ENCODE assay signal across 32 cellular contexts in genomic region chr5:89388872-89389271, GRCh38.
"Had no signal": no experiment of that assay in that cellular context is flagged by ENCODE, and none has a peak within 500 bp of the region (broad histone marks: within the 10 kb centered on the region; RNA-seq: fewer than 3 reads in every experiment).

No MANE protein-coding gene starts in this region.

- H3K9me3 Mint-ChIP-seq: activated CD4-positive, alpha-beta memory T cell treated with anti-CD3 and anti-CD28 coated beads, Interleukin-2, amount 10 ng/mL, durations not matched to agents 7 days and 5 days; activated naive CD4-positive, alpha-beta T cell treated with anti-CD3 and anti-CD28 coated beads, Interleukin-2, amount 10 ng/mL, durations not matched to agents 7 days and 5 days; activated naive CD8-positive, alpha-beta T cell treated with anti-CD3 and anti-CD28 coated beads, Interleukin-2, amount 50 U/mL, for 24 hours had no signal

- H3K27me3 Mint-ChIP-seq: activated CD4-positive, alpha-beta memory T cell treated with anti-CD3 and anti-CD28 coated beads, Interleukin-2, amount 10 ng/mL, durations not matched to agents 7 days and 5 days; activated CD8-positive, alpha-beta memory T cell treated with anti-CD3 and anti-CD28 coated beads, Interleukin-2, amount 10 ng/mL, durations not matched to agents 7 days and 5 days; activated naive CD4-positive, alpha-beta T cell treated with anti-CD3 and anti-CD28 coated beads, Interleukin-2, amount 10 ng/mL, durations not matched to agents 7 days and 5 days; activated naive CD8-positive, alpha-beta T cell; activated naive CD8-positive, alpha-beta T cell treated with anti-CD3 and anti-CD28 coated beads, Interleukin-2, amount 50 U/mL, for 24 hours; central memory CD8-positive, alpha-beta T cell had no signal

- H3K4me3 ChIP-seq: MG63, SJCRH30, SK-N-MC had no signal

- H3K27me3 ChIP-seq: brain microvascular endothelial cell, MG63, SJCRH30 had no signal

- H3K9me3 ChIP-seq: MG63, SJCRH30 had no signal

- H3K36me3 Mint-ChIP-seq: activated CD8-positive, alpha-beta memory T cell treated with anti-CD3 and anti-CD28 coated beads, Interleukin-2, amount 10 ng/mL, durations not matched to agents 7 days and 5 days; activated naive CD4-positive, alpha-beta T cell treated with anti-CD3 and anti-CD28 coated beads, Interleukin-2, amount 10 ng/mL, durations not matched to agents 7 days and 5 days; activated naive CD8-positive, alpha-beta T cell had no signal

- ATAC-seq: activated CD8-positive, alpha-beta memory T cell treated with anti-CD3 and anti-CD28 coated beads, Interleukin-2, amount 10 ng/mL, durations not matched to agents 7 days and 5 days; activated naive CD8-positive, alpha-beta T cell treated with anti-CD3 and anti-CD28 coated beads, Interleukin-2, amount 50 U/mL, for 24 hours; Panc1 had no signal

- H3K4me1 ChIP-seq: SJCRH30 had no signal

- H3K4me1 Mint-ChIP-seq: activated CD4-positive, alpha-beta memory T cell treated with anti-CD3 and anti-CD28 coated beads, Interleukin-2, amount 10 ng/mL, durations not matched to agents 7 days and 5 days; activated CD8-positive, alpha-beta memory T cell treated with anti-CD3 and anti-CD28 coated beads, Interleukin-2, amount 10 ng/mL, durations not matched to agents 7 days and 5 days; activated naive CD4-positive, alpha-beta T cell treated with anti-CD3 and anti-CD28 coated beads, Interleukin-2, amount 10 ng/mL, durations not matched to agents 7 days and 5 days; activated naive CD8-positive, alpha-beta T cell treated with anti-CD3 and anti-CD28 coated beads, Interleukin-2, amount 50 U/mL, for 24 hours; central memory CD8-positive, alpha-beta T cell had no signal

- H3K27ac ChIP-seq: brain microvascular endothelial cell, SJCRH30, SK-N-MC, WERI-Rb-1 had no signal

- DNase-seq: activated CD4-positive, alpha-beta memory T cell treated with anti-CD3 and anti-CD28 coated beads, Interleukin-2, amount 10 ng/mL, durations not matched to agents 7 days and 5 days; activated CD4-positive, alpha-beta T cell treated with anti-CD3 and anti-CD28 coated beads for 1 hour; activated CD4-positive, alpha-beta T cell treated with anti-CD3 and anti-CD28 coated beads for 48 hours; activated CD4-positive, CD25-positive, alpha-beta regulatory T cell; activated CD8-positive, alpha-beta memory T cell treated with anti-CD3 and anti-CD28 coated beads for 24 hours; activated CD8-positive, alpha-beta memory T cell treated with anti-CD3 and anti-CD28 coated beads, Interleukin-2, amount 10 ng/mL, durations not matched to agents 7 days and 5 days; activated CD8-positive, alpha-beta memory T cell treated with anti-CD3 and anti-CD28 coated beads, Interleukin-2, amount 50 U/mL, for 48 hours; activated effector memory CD4-positive, alpha-beta T cell treated with Interleukin-2 at 50 U/mL for 16 hours; activated naive CD4-positive, alpha-beta T cell treated with anti-CD3 and anti-CD28 coated beads, Interleukin-2, amount 10 ng/mL, durations not matched to agents 7 days and 5 days; activated naive CD8-positive, alpha-beta T cell treated with anti-CD3 and anti-CD28 coated beads, Interleukin-2, amount 50 U/mL, for 24 hours; activated T-cell treated with anti-CD3 and anti-CD28 coated beads, Interleukin-2, amount 50 U/mL, for 48 hours; anterior cingulate cortex; brain microvascular endothelial cell; cortex of kidney; MG63; MV-4-11; NCI-H1092; NCI-H1436 treated with DMSO at 0.1 percent for 48 hours; NCI-H1694 treated with DMSO at 0.1 percent for 48 hours; NCI-H2029; NCI-H446; NCI-H510A treated with DMSO at 0.1 percent for 48 hours; NCI-H526 treated with DMSO at 0.1 percent for 48 hours; NCI-H82; SHP77; SJCRH30; T1000; WERI-Rb-1 had no signal

- H3K27ac Mint-ChIP-seq: activated CD4-positive, alpha-beta memory T cell treated with anti-CD3 and anti-CD28 coated beads, Interleukin-2, amount 10 ng/mL, durations not matched to agents 7 days and 5 days; activated CD8-positive, alpha-beta memory T cell treated with anti-CD3 and anti-CD28 coated beads, Interleukin-2, amount 10 ng/mL, durations not matched to agents 7 days and 5 days; activated naive CD4-positive, alpha-beta T cell treated with anti-CD3 and anti-CD28 coated beads, Interleukin-2, amount 10 ng/mL, durations not matched to agents 7 days and 5 days; activated naive CD8-positive, alpha-beta T cell; activated naive CD8-positive, alpha-beta T cell treated with anti-CD3 and anti-CD28 coated beads, Interleukin-2, amount 50 U/mL, for 24 hours had no signal

- H3K4me3 Mint-ChIP-seq: activated CD4-positive, alpha-beta memory T cell treated with anti-CD3 and anti-CD28 coated beads, Interleukin-2, amount 10 ng/mL, durations not matched to agents 7 days and 5 days; activated CD8-positive, alpha-beta memory T cell treated with anti-CD3 and anti-CD28 coated beads, Interleukin-2, amount 10 ng/mL, durations not matched to agents 7 days and 5 days; activated naive CD4-positive, alpha-beta T cell treated with anti-CD3 and anti-CD28 coated beads, Interleukin-2, amount 10 ng/mL, durations not matched to agents 7 days and 5 days; activated naive CD8-positive, alpha-beta T cell; activated naive CD8-positive, alpha-beta T cell treated with anti-CD3 and anti-CD28 coated beads, Interleukin-2, amount 50 U/mL, for 24 hours; central memory CD8-positive, alpha-beta T cell had no signal

- H3K36me3 ChIP-seq: brain microvascular endothelial cell, MG63, SJCRH30, WERI-Rb-1 had no signal
